In genomic region chr13:68727788-68728187, GRCh38 we compare ENCODE assay signal across 15 cellular contexts.
A peak's percentile ranks its signal among the peaks of the same experiment; 100 is the strongest.
DNase-seq lines count a peak whose midpoint lies in the region; ATAC-seq, FAIRE-seq and TF ChIP-seq lines count a peak whose summit lies in the region.
"Had no signal": no experiment of that assay in that cellular context is flagged by ENCODE, and none has a peak within 500 bp of the region (broad histone marks: within the 10 kb centered on the region; RNA-seq: fewer than 3 reads in every experiment).

No MANE protein-coding gene starts in this region.

- peak; percentile 72 for FAIRE-seq in H54 (lab: Jason Lieb, UNC)

- no peak for DNase-seq in H54 (ENCODE audit: insufficient read length, low spot score)
- DNase-seq in NCI-H1105 treated with DMSO at 0.1 percent for 48 hours (lab: John Stamatoyannopoulos, UW), result peak; percentile 65
- DNase-seq in NCI-H69 (lab: John Stamatoyannopoulos, UW), result peak; percentile 73
- peak; percentile 13 for DNase-seq in medulla oblongata (ENCODE audit: extremely low spot score)
- no peak for DNase-seq in NCI-H82 (lab: John Stamatoyannopoulos, UW)
- no peak for DNase-seq in SHP77 (lab: John Stamatoyannopoulos, UW)
- DNase-seq: ACHN; CD4-positive, CD25-positive, alpha-beta regulatory T cell; DMS79 treated with DMSO at 0.1 percent for 48 hours; KBM-7; NCI-H524 treated with DMSO at 0.1 percent for 48 hours; OCI-M1; SIG-M5 had no signal

- no peak for ATAC-seq in GM19395 (IDR thresholded peaks at IDR 0.05; ENCODE audit: unreplicated experiment)
- ATAC-seq: GM23338 had no signal

- no peak for TF ChIP-seq POLR2A in H54 (IDR thresholded peaks at IDR 0.05; ENCODE audit: low read depth, low read length)

Comparison
In these comparisons a context has a peak if more than half of its experiments do, and no peak if none do; other contexts are left out.
1. DNase-seq: peak in NCI-H1105 treated with DMSO at 0.1 percent for 48 hours (single experiment), NCI-H69 (single experiment) and medulla oblongata (single experiment); none in H54 (single experiment), NCI-H82 (single experiment) and SHP77 (0 of 2).